Comparison of ENCODE assay signal across 1 cellular context in the genomic region with DNA sequence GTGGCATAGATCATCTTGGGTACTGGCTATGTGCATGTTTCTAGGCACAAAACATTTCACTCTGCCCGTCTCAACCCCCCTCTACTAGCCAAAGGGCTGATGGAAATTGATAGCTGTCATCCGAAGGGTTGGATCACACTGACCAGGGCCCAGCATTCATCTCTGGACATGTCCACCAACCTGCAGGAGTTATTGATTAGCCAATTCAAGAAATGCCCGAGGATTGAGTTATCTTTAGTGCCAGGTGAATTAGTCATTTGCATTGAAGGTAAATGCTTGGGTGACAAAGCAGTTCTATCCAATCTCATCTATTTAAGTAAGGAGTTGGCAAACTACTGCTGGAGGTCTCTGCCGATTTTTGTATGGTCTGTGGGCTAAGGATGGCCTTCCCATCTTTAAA.
TF ChIP-seq lines count a peak whose summit lies in the region.

No MANE protein-coding gene starts in this region.

TF ChIP-seq in HepG2, 621 proteins besides CTCF, POLR2A, EP300 and RAD21 (continued from another document):
- no peak for TF ChIP-seq REPIN1 (CRISPR knock-in tag; IDR thresholded peaks at IDR 0.05; ENCODE audit: borderline replicate concordance, low read depth)
- TF ChIP-seq ZFX (CRISPR knock-in tag; IDR thresholded peaks at IDR 0.05; ENCODE audit: low read depth): no peak
- TF ChIP-seq ATAD3A (CRISPR knock-in tag; IDR thresholded peaks at IDR 0.05): no peak
- no peak for TF ChIP-seq ZNF773 (CRISPR knock-in tag; IDR thresholded peaks at IDR 0.05; ENCODE audit: borderline replicate concordance)
- no peak for TF ChIP-seq WIZ (CRISPR knock-in tag; IDR thresholded peaks at IDR 0.05)
- TF ChIP-seq ZNF343 (CRISPR knock-in tag; IDR thresholded peaks at IDR 0.05): no peak
- TF ChIP-seq SRF (IDR thresholded peaks at IDR 0.05; ENCODE audit: low read depth, low read length): no peak
- no peak for TF ChIP-seq MAZ (IDR thresholded peaks at IDR 0.05; ENCODE audit: borderline replicate concordance, low read depth, low read length)
- TF ChIP-seq MAZ (CRISPR knock-in tag; IDR thresholded peaks at IDR 0.05; ENCODE audit: low read depth): no peak
- TF ChIP-seq THAP11 (CRISPR knock-in tag; IDR thresholded peaks at IDR 0.05): no peak
- TF ChIP-seq, protein P1, sequence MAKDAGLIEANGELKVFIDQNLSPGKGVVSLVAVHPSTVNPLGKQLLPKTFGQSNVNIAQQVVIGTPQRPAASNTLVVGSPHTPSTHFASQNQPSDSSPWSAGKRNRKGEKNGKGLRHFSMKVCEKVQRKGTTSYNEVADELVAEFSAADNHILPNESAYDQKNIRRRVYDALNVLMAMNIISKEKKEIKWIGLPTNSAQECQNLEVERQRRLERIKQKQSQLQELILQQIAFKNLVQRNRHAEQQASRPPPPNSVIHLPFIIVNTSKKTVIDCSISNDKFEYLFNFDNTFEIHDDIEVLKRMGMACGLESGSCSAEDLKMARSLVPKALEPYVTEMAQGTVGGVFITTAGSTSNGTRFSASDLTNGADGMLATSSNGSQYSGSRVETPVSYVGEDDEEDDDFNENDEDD (CRISPR knock-in tag; IDR thresholded peaks at IDR 0.05; ENCODE audit: borderline replicate concordance): no peak
- no peak for TF ChIP-seq ZNF569 (CRISPR knock-in tag; IDR thresholded peaks at IDR 0.05; ENCODE audit: borderline replicate concordance)
